ENCODE assay signal across 37 cellular contexts in the genomic region with DNA sequence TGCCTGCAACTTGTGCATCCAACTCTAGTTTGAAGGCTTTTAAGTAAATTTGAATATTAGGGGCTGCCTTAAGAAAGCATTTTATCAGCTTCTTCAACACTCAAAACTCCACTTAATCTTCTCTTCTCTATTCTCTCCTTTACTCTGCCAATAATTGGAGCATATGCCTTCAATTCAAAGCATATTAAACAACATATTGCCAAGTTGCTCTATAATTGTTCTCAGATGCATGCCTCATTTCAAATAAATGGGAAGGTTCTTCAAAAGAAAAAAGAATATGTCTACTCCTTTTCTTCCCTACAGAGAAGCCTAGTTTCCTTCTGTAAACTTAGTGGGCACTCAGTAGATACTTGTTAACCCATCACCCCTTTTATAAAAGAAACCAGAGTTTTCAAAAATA.
"Had no signal": no experiment of that assay in that cellular context is flagged by ENCODE, and none has a peak within 500 bp of the region (broad histone marks: within the 10 kb centered on the region; RNA-seq: fewer than 3 reads in every experiment).

No MANE protein-coding gene starts in this region.

- H3K4me3 ChIP-seq: adrenal gland, body of pancreas, breast epithelium had no signal

- H3K36me3 ChIP-seq: adrenal gland, brain microvascular endothelial cell, breast epithelium, WERI-Rb-1 had no signal

- H3K4me3 Mint-ChIP-seq: activated CD4-positive, alpha-beta memory T cell treated with anti-CD3 and anti-CD28 coated beads, Interleukin-2, amount 10 ng/mL, durations not matched to agents 7 days and 5 days; activated CD4-positive, alpha-beta T cell treated with anti-CD3 and anti-CD28 coated beads for 36 hours; activated CD4-positive, alpha-beta T cell treated with anti-CD3 and anti-CD28 coated beads, Interleukin-2, amount 10 ng/mL, durations not matched to agents 7 days and 5 days; activated CD8-positive, alpha-beta memory T cell treated with anti-CD3 and anti-CD28 coated beads, Interleukin-2, amount 10 ng/mL, durations not matched to agents 7 days and 5 days; activated CD8-positive, alpha-beta T cell treated with anti-CD3 and anti-CD28 coated beads, Interleukin-2, amount 10 ng/mL, durations not matched to agents 7 days and 5 days; activated naive CD4-positive, alpha-beta T cell treated with anti-CD3 and anti-CD28 coated beads for 36 hours; activated naive CD8-positive, alpha-beta T cell treated with anti-CD3 and anti-CD28 coated beads for 36 hours; activated T-cell treated with anti-CD3 and anti-CD28 coated beads, Interleukin-2, amount 50 U/mL, for 24 hours; activated T-cell treated with anti-CD3 and anti-CD28 coated beads, Interleukin-2, amount 50 U/mL, for 72 hours; activated T-helper 1 cell treated with anti-CD3 and anti-CD28 coated beads, Interleukin-12 subunit alpha, Interleukin-12 subunit beta, Interleukin-2, Interleukin-4 antibody, amounts not matched to agents 30 ng/mL and 10 ng/mL and 1 ng/mL, durations not matched to agents 14 hours and 24 hours and 36 hours; activated T-helper 17 cell treated with anti-CD3 and anti-CD28 coated beads, Interleukin-2, amount 50 U/mL, for 72 hours; T-helper 1 cell treated with Interleukin-12 subunit alpha and Interleukin-12 subunit beta and Interleukin-4 antibody, amounts not matched to agents 30 μg/mL and 1 μg/mL, for 36 hours; T-helper 2 cell treated with Interferon-gamma antibody and Interleukin-4, amounts not matched to agents 5 μg/mL and 100 μg/mL, for 36 hours; WTC11 had no signal

- H3K27ac Mint-ChIP-seq: activated CD4-positive, alpha-beta memory T cell treated with anti-CD3 and anti-CD28 coated beads, Interleukin-2, amount 10 ng/mL, durations not matched to agents 7 days and 5 days; activated CD4-positive, alpha-beta T cell treated with anti-CD3 and anti-CD28 coated beads for 36 hours; activated CD4-positive, alpha-beta T cell treated with anti-CD3 and anti-CD28 coated beads, Interleukin-2, amount 10 ng/mL, durations not matched to agents 7 days and 5 days; activated CD8-positive, alpha-beta memory T cell treated with anti-CD3 and anti-CD28 coated beads, Interleukin-2, amount 10 ng/mL, durations not matched to agents 7 days and 5 days; activated CD8-positive, alpha-beta T cell treated with anti-CD3 and anti-CD28 coated beads, Interleukin-2, amount 10 ng/mL, durations not matched to agents 7 days and 5 days; activated naive CD4-positive, alpha-beta T cell treated with anti-CD3 and anti-CD28 coated beads for 36 hours; activated naive CD4-positive, alpha-beta T cell treated with anti-CD3 and anti-CD28 coated beads, Interleukin-2, amount 50 U/mL, for 72 hours; activated naive CD8-positive, alpha-beta T cell treated with anti-CD3 and anti-CD28 coated beads for 36 hours; activated T-cell treated with anti-CD3 and anti-CD28 coated beads, Interleukin-2, amount 50 U/mL, for 24 hours; activated T-cell treated with anti-CD3 and anti-CD28 coated beads, Interleukin-2, amount 50 U/mL, for 72 hours; activated T-helper 1 cell treated with anti-CD3 and anti-CD28 coated beads, Interleukin-12 subunit alpha, Interleukin-12 subunit beta, Interleukin-2, Interleukin-4 antibody, amounts not matched to agents 30 ng/mL and 10 ng/mL and 1 ng/mL, durations not matched to agents 14 hours and 24 hours and 36 hours; activated T-helper 17 cell treated with anti-CD3 and anti-CD28 coated beads, Interleukin-2, amount 50 U/mL, for 72 hours; T-helper 1 cell treated with Interleukin-12 subunit alpha and Interleukin-12 subunit beta and Interleukin-4 antibody, amounts not matched to agents 30 μg/mL and 1 μg/mL, for 36 hours; T-helper 2 cell treated with Interferon-gamma antibody and Interleukin-4, amounts not matched to agents 5 μg/mL and 100 μg/mL, for 36 hours; WTC11 had no signal

- DNase-seq: activated CD4-positive, alpha-beta memory T cell treated with anti-CD3 and anti-CD28 coated beads, Interleukin-2, amount 10 ng/mL, durations not matched to agents 7 days and 5 days; activated CD4-positive, alpha-beta T cell treated with anti-CD3 and anti-CD28 coated beads for 1 hour; activated CD4-positive, alpha-beta T cell treated with anti-CD3 and anti-CD28 coated beads for 36 hours; activated CD4-positive, alpha-beta T cell treated with anti-CD3 and anti-CD28 coated beads for 48 hours; activated CD4-positive, alpha-beta T cell treated with anti-CD3 and anti-CD28 coated beads, Interleukin-2, amount 10 ng/mL, durations not matched to agents 7 days and 5 days; activated CD4-positive, alpha-beta T cell treated with anti-CD3 and anti-CD28 coated beads, Interleukin-2, amount 50 U/mL, for 48 hours; activated CD4-positive, CD25-positive, alpha-beta regulatory T cell; activated CD8-positive, alpha-beta memory T cell treated with anti-CD3 and anti-CD28 coated beads for 24 hours; activated CD8-positive, alpha-beta memory T cell treated with anti-CD3 and anti-CD28 coated beads, Interleukin-2, amount 10 ng/mL, durations not matched to agents 7 days and 5 days; activated CD8-positive, alpha-beta memory T cell treated with anti-CD3 and anti-CD28 coated beads, Interleukin-2, amount 50 U/mL, for 48 hours; activated CD8-positive, alpha-beta T cell treated with anti-CD3 and anti-CD28 coated beads, Interleukin-2, amount 10 ng/mL, durations not matched to agents 7 days and 5 days; activated effector memory CD4-positive, alpha-beta T cell treated with anti-CD3 and anti-CD28 coated beads, Interleukin-2, amount 50 U/mL, for 16 hours; activated gamma-delta T cell treated with Interleukin-2 at 50 U/mL for 16 hours; activated naive CD4-positive, alpha-beta T cell; activated naive CD4-positive, alpha-beta T cell treated with anti-CD3 and anti-CD28 coated beads for 36 hours; activated naive CD4-positive, alpha-beta T cell treated with anti-CD3 and anti-CD28 coated beads, Interleukin-2, amount 50 U/mL, for 16 hours; activated naive CD8-positive, alpha-beta T cell treated with anti-CD3 and anti-CD28 coated beads for 36 hours; activated T-cell treated with anti-CD3 and anti-CD28 coated beads, Interleukin-2, amount 50 U/mL, for 24 hours; activated T-cell treated with anti-CD3 and anti-CD28 coated beads, Interleukin-2, amount 50 U/mL, for 72 hours; adrenal gland; amniotic stem cell; aorta; body of pancreas; brain microvascular endothelial cell; central memory CD4-positive, alpha-beta T cell; T-helper 1 cell; T-helper 2 cell; T-helper 9 cell; WERI-Rb-1 had no signal

- H3K9me3 Mint-ChIP-seq: activated CD4-positive, alpha-beta memory T cell treated with anti-CD3 and anti-CD28 coated beads, Interleukin-2, amount 10 ng/mL, durations not matched to agents 7 days and 5 days; activated CD4-positive, alpha-beta T cell treated with anti-CD3 and anti-CD28 coated beads, Interleukin-2, amount 10 ng/mL, durations not matched to agents 7 days and 5 days; activated T-helper 1 cell treated with anti-CD3 and anti-CD28 coated beads, Interleukin-12 subunit alpha, Interleukin-12 subunit beta, Interleukin-2, Interleukin-4 antibody, amounts not matched to agents 30 ng/mL and 10 ng/mL and 1 ng/mL, durations not matched to agents 14 hours and 24 hours and 36 hours; T-helper 1 cell treated with Interleukin-12 subunit alpha and Interleukin-12 subunit beta and Interleukin-4 antibody, amounts not matched to agents 30 μg/mL and 1 μg/mL, for 36 hours; T-helper 2 cell treated with Interferon-gamma antibody and Interleukin-4, amounts not matched to agents 5 μg/mL and 100 μg/mL, for 36 hours had no signal

- H3K27me3 Mint-ChIP-seq: activated CD4-positive, alpha-beta memory T cell treated with anti-CD3 and anti-CD28 coated beads, Interleukin-2, amount 10 ng/mL, durations not matched to agents 7 days and 5 days; activated CD4-positive, alpha-beta T cell treated with anti-CD3 and anti-CD28 coated beads for 36 hours; activated CD4-positive, alpha-beta T cell treated with anti-CD3 and anti-CD28 coated beads, Interleukin-2, amount 10 ng/mL, durations not matched to agents 7 days and 5 days; activated CD8-positive, alpha-beta memory T cell treated with anti-CD3 and anti-CD28 coated beads, Interleukin-2, amount 10 ng/mL, durations not matched to agents 7 days and 5 days; activated naive CD8-positive, alpha-beta T cell treated with anti-CD3 and anti-CD28 coated beads for 36 hours; activated T-cell treated with anti-CD3 and anti-CD28 coated beads, Interleukin-2, amount 50 U/mL, for 24 hours had no signal

- H3K4me1 Mint-ChIP-seq: activated CD4-positive, alpha-beta memory T cell treated with anti-CD3 and anti-CD28 coated beads, Interleukin-2, amount 10 ng/mL, durations not matched to agents 7 days and 5 days; activated CD4-positive, alpha-beta T cell treated with anti-CD3 and anti-CD28 coated beads for 36 hours; activated CD4-positive, alpha-beta T cell treated with anti-CD3 and anti-CD28 coated beads, Interleukin-2, amount 10 ng/mL, durations not matched to agents 7 days and 5 days; activated CD8-positive, alpha-beta memory T cell treated with anti-CD3 and anti-CD28 coated beads, Interleukin-2, amount 10 ng/mL, durations not matched to agents 7 days and 5 days; activated naive CD8-positive, alpha-beta T cell treated with anti-CD3 and anti-CD28 coated beads for 36 hours; activated T-helper 17 cell treated with anti-CD3 and anti-CD28 coated beads, Interleukin-2, amount 50 U/mL, for 72 hours had no signal

- H3K4me1 ChIP-seq: adrenal gland, body of pancreas, breast epithelium had no signal

- ATAC-seq: activated CD4-positive, alpha-beta T cell treated with anti-CD3 and anti-CD28 coated beads for 36 hours; activated CD4-positive, CD25-positive, alpha-beta regulatory T cell treated with anti-CD3 and anti-CD28 coated beads, Interleukin-2, amount 50 U/mL, for 24 hours; activated CD8-positive, alpha-beta memory T cell treated with anti-CD3 and anti-CD28 coated beads, Interleukin-2, amount 10 ng/mL, durations not matched to agents 7 days and 5 days; activated CD8-positive, alpha-beta T cell treated with anti-CD3 and anti-CD28 coated beads, Interleukin-2, amount 10 ng/mL, durations not matched to agents 7 days and 5 days; activated naive CD4-positive, alpha-beta T cell treated with anti-CD3 and anti-CD28 coated beads, Interleukin-2, amount 50 U/mL, for 72 hours; activated T-cell treated with anti-CD3 and anti-CD28 coated beads, Interleukin-2, amount 50 U/mL, for 72 hours; activated T-helper 17 cell treated with anti-CD3 and anti-CD28 coated beads, Interleukin-2, amount 50 U/mL, for 72 hours; body of pancreas; WTC11 had no signal

- H3K27ac ChIP-seq: adrenal gland, body of pancreas, brain microvascular endothelial cell, breast epithelium, WERI-Rb-1 had no signal

- H3K9me3 ChIP-seq: adrenal gland, breast epithelium had no signal

- H3K36me3 Mint-ChIP-seq: activated CD8-positive, alpha-beta memory T cell treated with anti-CD3 and anti-CD28 coated beads, Interleukin-2, amount 10 ng/mL, durations not matched to agents 7 days and 5 days; activated naive CD4-positive, alpha-beta T cell treated with anti-CD3 and anti-CD28 coated beads, Interleukin-2, amount 50 U/mL, for 72 hours; activated naive CD8-positive, alpha-beta T cell treated with anti-CD3 and anti-CD28 coated beads for 36 hours had no signal

- H3K27me3 ChIP-seq: adrenal gland, body of pancreas, brain microvascular endothelial cell, breast epithelium had no signal
